Comparison of ENCODE assay signal across 22 cellular contexts in the genomic region with DNA sequence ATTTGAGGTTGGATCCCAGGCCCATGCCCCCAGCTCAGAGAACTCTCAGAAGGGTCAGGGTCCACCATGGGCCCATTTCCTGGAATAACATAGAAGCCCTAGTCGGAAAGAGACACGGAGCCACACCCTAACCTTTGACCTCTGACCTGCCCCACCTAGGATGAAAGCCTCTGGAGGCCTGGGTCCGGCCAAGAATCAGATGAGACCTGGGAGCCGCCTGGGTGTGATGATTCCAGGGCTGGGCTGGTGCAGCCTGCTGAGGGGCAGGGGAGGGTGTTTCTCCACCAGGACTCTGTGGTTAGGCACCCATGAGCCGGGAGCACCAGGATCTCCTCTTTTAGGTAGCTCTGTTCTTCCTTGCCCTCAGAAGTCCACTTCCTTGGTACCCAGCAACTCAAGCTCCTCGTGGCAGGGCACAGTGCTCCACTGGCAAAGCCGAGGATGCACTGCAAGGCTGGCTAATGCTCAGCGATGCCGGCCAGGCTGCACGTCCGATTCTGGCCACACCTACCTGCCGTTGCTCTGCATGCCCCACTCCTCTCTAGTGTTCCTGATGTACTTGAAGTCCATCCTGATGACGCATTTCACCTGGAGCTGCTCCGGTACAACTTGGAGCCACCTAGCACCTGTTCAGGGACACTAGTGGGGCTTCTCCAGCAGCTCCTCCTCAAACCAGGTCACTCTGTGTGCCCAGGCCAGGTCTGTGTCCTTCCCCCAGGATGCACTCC.
"Had no signal": no experiment of that assay in that cellular context is flagged by ENCODE, and none has a peak within 500 bp of the region (broad histone marks: within the 10 kb centered on the region; RNA-seq: fewer than 3 reads in every experiment).

No MANE protein-coding gene starts in this region.

- DNase-seq: activated CD4-positive, alpha-beta memory T cell treated with anti-CD3 and anti-CD28 coated beads, Interleukin-2, amount 10 ng/mL, durations not matched to agents 7 days and 5 days; activated CD4-positive, alpha-beta T cell treated with anti-CD3 and anti-CD28 coated beads for 1 hour; activated CD4-positive, alpha-beta T cell treated with anti-CD3 and anti-CD28 coated beads, Interleukin-2, amount 10 ng/mL, durations not matched to agents 7 days and 5 days; activated effector memory CD4-positive, alpha-beta T cell treated with Interleukin-2 at 50 U/mL for 16 hours; activated naive CD4-positive, alpha-beta T cell treated with Interleukin-2 at 50 U/mL for 16 hours; anterior cingulate cortex; effector memory CD8-positive, alpha-beta T cell; hippocampal formation; kidney; left colon; midbrain; naive thymus-derived CD4-positive, alpha-beta T cell; occipital lobe; right cardiac atrium; spleen; stimulated activated naive CD4-positive, alpha-beta T cell treated with Interleukin-2 at 50 U/mL for 16 hours; T-helper 2 cell; transverse colon; uterus had no signal

- H3K36me3 Mint-ChIP-seq: activated naive CD8-positive, alpha-beta T cell; WTC11 had no signal

- H3K27me3 ChIP-seq: spleen, transverse colon, uterus had no signal

- H3K4me1 Mint-ChIP-seq: activated CD4-positive, alpha-beta memory T cell treated with anti-CD3 and anti-CD28 coated beads, Interleukin-2, amount 10 ng/mL, durations not matched to agents 7 days and 5 days; activated CD4-positive, alpha-beta T cell treated with anti-CD3 and anti-CD28 coated beads, Interleukin-2, amount 10 ng/mL, durations not matched to agents 7 days and 5 days; WTC11 had no signal

- H3K27me3 Mint-ChIP-seq: activated CD4-positive, alpha-beta memory T cell treated with anti-CD3 and anti-CD28 coated beads, Interleukin-2, amount 10 ng/mL, durations not matched to agents 7 days and 5 days; activated CD4-positive, alpha-beta T cell treated with anti-CD3 and anti-CD28 coated beads, Interleukin-2, amount 10 ng/mL, durations not matched to agents 7 days and 5 days; activated naive CD8-positive, alpha-beta T cell had no signal

- H3K27ac ChIP-seq: gastroesophageal sphincter, spleen, transverse colon, uterus had no signal

- H3K27ac Mint-ChIP-seq: activated CD4-positive, alpha-beta memory T cell treated with anti-CD3 and anti-CD28 coated beads, Interleukin-2, amount 10 ng/mL, durations not matched to agents 7 days and 5 days; activated CD4-positive, alpha-beta T cell treated with anti-CD3 and anti-CD28 coated beads, Interleukin-2, amount 10 ng/mL, durations not matched to agents 7 days and 5 days; activated naive CD8-positive, alpha-beta T cell; naive thymus-derived CD4-positive, alpha-beta T cell; WTC11 had no signal

- H3K9me3 Mint-ChIP-seq: activated CD4-positive, alpha-beta memory T cell treated with anti-CD3 and anti-CD28 coated beads, Interleukin-2, amount 10 ng/mL, durations not matched to agents 7 days and 5 days; activated CD4-positive, alpha-beta T cell treated with anti-CD3 and anti-CD28 coated beads, Interleukin-2, amount 10 ng/mL, durations not matched to agents 7 days and 5 days; effector memory CD8-positive, alpha-beta T cell had no signal

- H3K4me3 Mint-ChIP-seq: activated CD4-positive, alpha-beta memory T cell treated with anti-CD3 and anti-CD28 coated beads, Interleukin-2, amount 10 ng/mL, durations not matched to agents 7 days and 5 days; activated CD4-positive, alpha-beta T cell treated with anti-CD3 and anti-CD28 coated beads, Interleukin-2, amount 10 ng/mL, durations not matched to agents 7 days and 5 days; activated naive CD8-positive, alpha-beta T cell; effector memory CD8-positive, alpha-beta T cell; naive thymus-derived CD4-positive, alpha-beta T cell; WTC11 had no signal

- H3K4me3 ChIP-seq: gastroesophageal sphincter, spleen, transverse colon, uterus had no signal

- H3K36me3 ChIP-seq: gastroesophageal sphincter, transverse colon, uterus had no signal

- H3K9me3 ChIP-seq: gastroesophageal sphincter, spleen, transverse colon, uterus had no signal
